9 cellular contexts compared by ENCODE assay signal in genomic region chr6:133241901-133242760, GRCh38. TPM values are rescaled to one million over a fixed set of nuclear protein-coding genes. Genes with fewer than 3 reads are reported as not detected.
DNase-seq lines count a peak whose midpoint lies in the region; ATAC-seq, FAIRE-seq and TF ChIP-seq lines count a peak whose summit lies in the region.
"Had no signal": no experiment of that assay in that cellular context is flagged by ENCODE, and none has a peak within 500 bp of the region (broad histone marks: within the 10 kb centered on the region; RNA-seq: fewer than 3 reads in every experiment).

No MANE protein-coding gene starts in this region.

- ATAC-seq in GM19035 (IDR thresholded peaks at IDR 0.05; ENCODE audit: unreplicated experiment) (no peak), GM21515 (IDR thresholded peaks at IDR 0.05; ENCODE audit: unreplicated experiment) (no peak)

- H3K27ac ChIP-seq in thymus (ENCODE audit: low read depth): peak overlapping the region; percentile 81
- H3K27ac ChIP-seq: C4-2B had no signal

- no peaks in the 10 kb centered on the region for H3K4me1 ChIP-seq in thymus (ENCODE audit: control insufficient read depth, insufficient read depth, low read length)

- 4% methylated on average over 61 of the region's 61 CpGs for WGBS in thymus

- H3K4me3 ChIP-seq in astrocyte of the spinal cord (ENCODE audit: low read depth, low read length) (peak overlapping the region; percentile 43), thymus (ENCODE audit: low read length) (peak overlapping the region; percentile 35)

- FAIRE-seq in urothelium cell line (lab: Jason Lieb, UNC): no peak

- DNase-seq in NCI-H524 (lab: John Stamatoyannopoulos, UW): peak; percentile 59 to 61
- no peak for DNase-seq in NCI-H524 treated with DMSO at 0.1 percent for 48 hours (lab: John Stamatoyannopoulos, UW)
- DNase-seq in astrocyte of the spinal cord (ENCODE audit: low read depth, low spot score): peak; percentile 50
- peak; percentile 10 for DNase-seq in kidney glomerular epithelial cell (lab: John Stamatoyannopoulos, UW)
- DNase-seq in urothelium cell line (ENCODE audit: low spot score): no peak

- in situ Hi-C loops in astrocyte of the spinal cord (cut with HindIII; ENCODE audit: low sequenced_read_pairs): no loop called here

- peaks cover 37% of the 10 kb centered on the region for H3K27me3 ChIP-seq in thymus (ENCODE audit: control insufficient read depth, insufficient read depth)

- TF ChIP-seq CTCF in astrocyte of the spinal cord (IDR thresholded peaks at IDR 0.05; ENCODE audit: low read depth, low read length): no peak

- H3K36me3 ChIP-seq in thymus (ENCODE audit: control insufficient read depth, insufficient read depth): no peaks in the 10 kb centered on the region

- no peaks in the 10 kb centered on the region for H3K9me3 ChIP-seq in thymus (ENCODE audit: control insufficient read depth)

RNA-seq across cellular contexts. Expression of gene EYA4, which starts 1.0 kb away (rescaled TPM):
- 9.5 TPM for polyA plus RNA-seq in thymus

Comparison
In these comparisons a context has a peak if more than half of its experiments do, and no peak if none do; other contexts are left out.
1. DNase-seq: peak in NCI-H524 (2 of 2), astrocyte of the spinal cord (single experiment) and kidney glomerular epithelial cell (single experiment); none in NCI-H524 treated with DMSO at 0.1 percent for 48 hours (single experiment) and urothelium cell line (single experiment).